In the genomic region with DNA sequence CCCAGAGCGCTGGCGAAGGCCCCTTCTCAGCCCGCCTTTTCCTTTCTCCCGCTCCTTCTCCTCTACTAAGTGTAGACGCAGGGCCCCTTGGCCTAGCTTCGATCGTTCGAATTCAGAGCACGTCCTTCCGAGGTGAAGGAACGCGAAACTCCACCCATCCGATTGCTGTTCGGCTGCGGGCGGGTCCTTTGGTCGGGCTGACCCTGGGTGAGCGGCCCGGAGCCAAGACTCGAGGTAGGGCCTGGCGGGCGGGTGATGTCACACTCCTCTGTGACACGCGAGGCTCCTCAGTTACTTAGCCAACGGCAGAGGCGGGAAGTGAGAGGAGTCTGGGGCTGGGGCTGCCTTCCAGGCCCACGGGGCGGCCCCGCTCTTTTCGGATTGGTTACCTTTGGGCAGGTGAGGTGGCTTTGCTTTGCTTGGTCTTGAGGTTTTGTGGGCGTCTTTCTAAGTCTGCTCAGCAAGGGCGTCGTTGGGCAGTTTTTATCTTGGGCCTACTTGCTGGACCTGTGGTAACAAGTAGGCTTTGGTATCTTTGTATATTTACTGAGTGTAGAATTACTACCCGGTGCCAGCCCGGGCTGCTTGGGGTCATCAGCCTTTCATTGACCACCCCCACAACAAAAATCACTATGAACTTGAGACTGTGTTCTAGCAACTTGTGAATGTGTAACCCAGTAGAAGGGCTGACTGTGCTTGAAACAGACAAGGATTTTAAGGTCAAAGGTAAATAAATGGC, we compare ENCODE assay signal across 1 cellular context.
TF ChIP-seq lines count a peak whose summit lies in the region.

No MANE protein-coding gene starts in this region.

TF ChIP-seq in K562, 482 proteins besides CTCF, POLR2A, EP300 and RAD21 (continued from another document and continues in another):
- TF ChIP-seq, protein P1, sequence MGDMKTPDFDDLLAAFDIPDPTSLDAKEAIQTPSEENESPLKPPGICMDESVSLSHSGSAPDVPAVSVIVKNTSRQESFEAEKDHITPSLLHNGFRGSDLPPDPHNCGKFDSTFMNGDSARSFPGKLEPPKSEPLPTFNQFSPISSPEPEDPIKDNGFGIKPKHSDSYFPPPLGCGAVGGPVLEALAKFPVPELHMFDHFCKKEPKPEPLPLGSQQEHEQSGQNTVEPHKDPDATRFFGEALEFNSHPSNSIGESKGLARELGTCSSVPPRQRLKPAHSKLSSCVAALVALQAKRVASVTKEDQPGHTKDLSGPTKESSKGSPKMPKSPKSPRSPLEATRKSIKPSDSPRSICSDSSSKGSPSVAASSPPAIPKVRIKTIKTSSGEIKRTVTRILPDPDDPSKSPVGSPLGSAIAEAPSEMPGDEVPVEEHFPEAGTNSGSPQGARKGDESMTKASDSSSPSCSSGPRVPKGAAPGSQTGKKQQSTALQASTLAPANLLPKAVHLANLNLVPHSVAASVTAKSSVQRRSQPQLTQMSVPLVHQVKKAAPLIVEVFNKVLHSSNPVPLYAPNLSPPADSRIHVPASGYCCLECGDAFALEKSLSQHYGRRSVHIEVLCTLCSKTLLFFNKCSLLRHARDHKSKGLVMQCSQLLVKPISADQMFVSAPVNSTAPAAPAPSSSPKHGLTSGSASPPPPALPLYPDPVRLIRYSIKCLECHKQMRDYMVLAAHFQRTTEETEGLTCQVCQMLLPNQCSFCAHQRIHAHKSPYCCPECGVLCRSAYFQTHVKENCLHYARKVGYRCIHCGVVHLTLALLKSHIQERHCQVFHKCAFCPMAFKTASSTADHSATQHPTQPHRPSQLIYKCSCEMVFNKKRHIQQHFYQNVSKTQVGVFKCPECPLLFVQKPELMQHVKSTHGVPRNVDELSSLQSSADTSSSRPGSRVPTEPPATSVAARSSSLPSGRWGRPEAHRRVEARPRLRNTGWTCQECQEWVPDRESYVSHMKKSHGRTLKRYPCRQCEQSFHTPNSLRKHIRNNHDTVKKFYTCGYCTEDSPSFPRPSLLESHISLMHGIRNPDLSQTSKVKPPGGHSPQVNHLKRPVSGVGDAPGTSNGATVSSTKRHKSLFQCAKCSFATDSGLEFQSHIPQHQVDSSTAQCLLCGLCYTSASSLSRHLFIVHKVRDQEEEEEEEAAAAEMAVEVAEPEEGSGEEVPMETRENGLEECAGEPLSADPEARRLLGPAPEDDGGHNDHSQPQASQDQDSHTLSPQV (IDR thresholded peaks at IDR 0.05): no peak
- no peak for TF ChIP-seq FOXJ2 (tag; IDR thresholded peaks at IDR 0.05)
- no peak for TF ChIP-seq SIX5 (IDR thresholded peaks at IDR 0.05; ENCODE audit: borderline replicate concordance in 1 of 2, insufficient read depth in 1 of 2, low read depth in 1 of 2, low read length in 2 of 2)
- TF ChIP-seq STAT5B (CRISPR knock-in tag; IDR thresholded peaks at IDR 0.05): no peak
- no peak for TF ChIP-seq NR2C2 (CRISPR knock-in tag; IDR thresholded peaks at IDR 0.05)
- TF ChIP-seq NR2C2 (tag; IDR thresholded peaks at IDR 0.05): peak; percentile 40
- no peak for TF ChIP-seq ARID2 (IDR thresholded peaks at IDR 0.05)
- TF ChIP-seq ZNF121 (CRISPR knock-in tag; conservative IDR thresholded peaks at IDR 0.05): no peak
- no peak for TF ChIP-seq KHSRP (IDR thresholded peaks at IDR 0.05)
- peak; percentile 81 for TF ChIP-seq L3MBTL2 (IDR thresholded peaks at IDR 0.05)
- no peak for TF ChIP-seq NFRKB (IDR thresholded peaks at IDR 0.05; ENCODE audit: low read depth)
- TF ChIP-seq KLF1 (tag; IDR thresholded peaks at IDR 0.05): 0 out of 2 replicates have a peak, but pooled peaks have one; percentile 55
- no peak for TF ChIP-seq NFIX (CRISPR knock-in tag; IDR thresholded peaks at IDR 0.05; ENCODE audit: low read depth)
- no peak for TF ChIP-seq MYBL2 (IDR thresholded peaks at IDR 0.05; ENCODE audit: low read depth)
- TF ChIP-seq MYBL2 (CRISPR knock-in tag; IDR thresholded peaks at IDR 0.05; ENCODE audit: borderline replicate concordance): no peak
- peak; percentile 90 for TF ChIP-seq RBM22 (IDR thresholded peaks at IDR 0.05; ENCODE audit: low read depth, low read length, poor library complexity, severe bottlenecking)
- no peak; the same call in 1 of the 2 replicates for TF ChIP-seq GTF2E2 (tag; IDR thresholded peaks at IDR 0.05)
- no peak for TF ChIP-seq PHB (CRISPR knock-in tag; IDR thresholded peaks at IDR 0.05)
- no peak for TF ChIP-seq ZNF282 (CRISPR knock-in tag; IDR thresholded peaks at IDR 0.05)
- TF ChIP-seq, protein P2, sequence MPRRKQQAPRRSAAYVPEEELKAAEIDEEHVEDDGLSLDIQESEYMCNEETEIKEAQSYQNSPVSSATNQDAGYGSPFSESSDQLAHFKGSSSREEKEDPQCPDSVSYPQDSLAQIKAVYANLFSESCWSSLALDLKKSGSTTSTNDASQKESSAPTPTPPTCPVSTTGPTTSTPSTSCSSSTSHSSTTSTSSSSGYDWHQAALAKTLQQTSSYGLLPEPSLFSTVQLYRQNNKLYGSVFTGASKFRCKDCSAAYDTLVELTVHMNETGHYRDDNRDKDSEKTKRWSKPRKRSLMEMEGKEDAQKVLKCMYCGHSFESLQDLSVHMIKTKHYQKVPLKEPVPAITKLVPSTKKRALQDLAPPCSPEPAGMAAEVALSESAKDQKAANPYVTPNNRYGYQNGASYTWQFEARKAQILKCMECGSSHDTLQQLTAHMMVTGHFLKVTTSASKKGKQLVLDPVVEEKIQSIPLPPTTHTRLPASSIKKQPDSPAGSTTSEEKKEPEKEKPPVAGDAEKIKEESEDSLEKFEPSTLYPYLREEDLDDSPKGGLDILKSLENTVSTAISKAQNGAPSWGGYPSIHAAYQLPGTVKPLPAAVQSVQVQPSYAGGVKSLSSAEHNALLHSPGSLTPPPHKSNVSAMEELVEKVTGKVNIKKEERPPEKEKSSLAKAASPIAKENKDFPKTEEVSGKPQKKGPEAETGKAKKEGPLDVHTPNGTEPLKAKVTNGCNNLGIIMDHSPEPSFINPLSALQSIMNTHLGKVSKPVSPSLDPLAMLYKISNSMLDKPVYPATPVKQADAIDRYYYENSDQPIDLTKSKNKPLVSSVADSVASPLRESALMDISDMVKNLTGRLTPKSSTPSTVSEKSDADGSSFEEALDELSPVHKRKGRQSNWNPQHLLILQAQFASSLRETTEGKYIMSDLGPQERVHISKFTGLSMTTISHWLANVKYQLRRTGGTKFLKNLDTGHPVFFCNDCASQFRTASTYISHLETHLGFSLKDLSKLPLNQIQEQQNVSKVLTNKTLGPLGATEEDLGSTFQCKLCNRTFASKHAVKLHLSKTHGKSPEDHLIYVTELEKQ (CRISPR knock-in tag; IDR thresholded peaks at IDR 0.05): no peak
- TF ChIP-seq ZNF551 (CRISPR knock-in tag; IDR thresholded peaks at IDR 0.05): no peak
- TF ChIP-seq ZFX (CRISPR knock-in tag; IDR thresholded peaks at IDR 0.05): peak; percentile 91
- TF ChIP-seq YBX1 (IDR thresholded peaks at IDR 0.05): no peak
- TF ChIP-seq GATA2 (CRISPR knock-in tag; IDR thresholded peaks at IDR 0.05): no peak
- no peak for TF ChIP-seq ZKSCAN8 (CRISPR knock-in tag; IDR thresholded peaks at IDR 0.05)
- no peak; the same call in 1 of the 2 replicates for TF ChIP-seq SLC30A9 (CRISPR knock-in tag; IDR thresholded peaks at IDR 0.05)
- peak; percentile 35; the same call in 1 of the 2 replicates for TF ChIP-seq RNF2 (IDR thresholded peaks at IDR 0.05)
- TF ChIP-seq ZNF584 (CRISPR knock-in tag; IDR thresholded peaks at IDR 0.05; ENCODE audit: low read depth): no peak
- no peak for TF ChIP-seq POLR2H (tag; IDR thresholded peaks at IDR 0.05; ENCODE audit: low read depth)
- no peak for TF ChIP-seq ZNF197 (CRISPR knock-in tag; IDR thresholded peaks at IDR 0.05; ENCODE audit: low read depth)
- TF ChIP-seq XRCC4 (IDR thresholded peaks at IDR 0.05; ENCODE audit: extremely low read depth, insufficient read depth, insufficient read length): no peak
- TF ChIP-seq, protein P3, sequence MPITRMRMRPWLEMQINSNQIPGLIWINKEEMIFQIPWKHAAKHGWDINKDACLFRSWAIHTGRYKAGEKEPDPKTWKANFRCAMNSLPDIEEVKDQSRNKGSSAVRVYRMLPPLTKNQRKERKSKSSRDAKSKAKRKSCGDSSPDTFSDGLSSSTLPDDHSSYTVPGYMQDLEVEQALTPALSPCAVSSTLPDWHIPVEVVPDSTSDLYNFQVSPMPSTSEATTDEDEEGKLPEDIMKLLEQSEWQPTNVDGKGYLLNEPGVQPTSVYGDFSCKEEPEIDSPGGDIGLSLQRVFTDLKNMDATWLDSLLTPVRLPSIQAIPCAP (CRISPR knock-in tag; IDR thresholded peaks at IDR 0.05; ENCODE audit: borderline replicate concordance): no peak
- TF ChIP-seq FOSL1 (tag; conservative IDR thresholded peaks at IDR 0.05): 0 out of 2 replicates have a peak, but pooled peaks have one; percentile 47
- no peak for TF ChIP-seq ZNF239 (CRISPR knock-in tag; IDR thresholded peaks at IDR 0.05)
- peak; percentile 86 for TF ChIP-seq JUND (IDR thresholded peaks at IDR 0.05; ENCODE audit: borderline replicate concordance, low read depth, low read length)
- peak; percentile 54; the same call in 1 of the 3 replicates for TF ChIP-seq JUND (tag; IDR thresholded peaks at IDR 0.05; ENCODE audit: borderline replicate concordance, low read depth, low read length)
- TF ChIP-seq ZNF124 (CRISPR knock-in tag; IDR thresholded peaks at IDR 0.05): no peak
- no peak for TF ChIP-seq GABPB2 (CRISPR knock-in tag; conservative IDR thresholded peaks at IDR 0.05)
- TF ChIP-seq RFX7 (CRISPR knock-in tag; IDR thresholded peaks at IDR 0.05): no peak
- TF ChIP-seq DNMT1 (IDR thresholded peaks at IDR 0.05): no peak
- TF ChIP-seq, protein P4, sequence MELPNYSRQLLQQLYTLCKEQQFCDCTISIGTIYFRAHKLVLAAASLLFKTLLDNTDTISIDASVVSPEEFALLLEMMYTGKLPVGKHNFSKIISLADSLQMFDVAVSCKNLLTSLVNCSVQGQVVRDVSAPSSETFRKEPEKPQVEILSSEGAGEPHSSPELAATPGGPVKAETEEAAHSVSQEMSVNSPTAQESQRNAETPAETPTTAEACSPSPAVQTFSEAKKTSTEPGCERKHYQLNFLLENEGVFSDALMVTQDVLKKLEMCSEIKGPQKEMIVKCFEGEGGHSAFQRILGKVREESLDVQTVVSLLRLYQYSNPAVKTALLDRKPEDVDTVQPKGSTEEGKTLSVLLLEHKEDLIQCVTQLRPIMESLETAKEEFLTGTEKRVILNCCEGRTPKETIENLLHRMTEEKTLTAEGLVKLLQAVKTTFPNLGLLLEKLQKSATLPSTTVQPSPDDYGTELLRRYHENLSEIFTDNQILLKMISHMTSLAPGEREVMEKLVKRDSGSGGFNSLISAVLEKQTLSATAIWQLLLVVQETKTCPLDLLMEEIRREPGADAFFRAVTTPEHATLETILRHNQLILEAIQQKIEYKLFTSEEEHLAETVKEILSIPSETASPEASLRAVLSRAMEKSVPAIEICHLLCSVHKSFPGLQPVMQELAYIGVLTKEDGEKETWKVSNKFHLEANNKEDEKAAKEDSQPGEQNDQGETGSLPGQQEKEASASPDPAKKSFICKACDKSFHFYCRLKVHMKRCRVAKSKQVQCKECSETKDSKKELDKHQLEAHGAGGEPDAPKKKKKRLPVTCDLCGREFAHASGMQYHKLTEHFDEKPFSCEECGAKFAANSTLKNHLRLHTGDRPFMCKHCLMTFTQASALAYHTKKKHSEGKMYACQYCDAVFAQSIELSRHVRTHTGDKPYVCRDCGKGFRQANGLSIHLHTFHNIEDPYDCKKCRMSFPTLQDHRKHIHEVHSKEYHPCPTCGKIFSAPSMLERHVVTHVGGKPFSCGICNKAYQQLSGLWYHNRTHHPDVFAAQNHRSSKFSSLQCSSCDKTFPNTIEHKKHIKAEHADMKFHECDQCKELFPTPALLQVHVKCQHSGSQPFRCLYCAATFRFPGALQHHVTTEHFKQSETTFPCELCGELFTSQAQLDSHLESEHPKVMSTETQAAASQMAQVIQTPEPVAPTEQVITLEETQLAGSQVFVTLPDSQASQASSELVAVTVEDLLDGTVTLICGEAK (IDR thresholded peaks at IDR 0.05): no peak
- TF ChIP-seq, protein P4 (CRISPR knock-in tag; IDR thresholded peaks at IDR 0.05): no peak
- TF ChIP-seq DMBX1 (CRISPR knock-in tag; IDR thresholded peaks at IDR 0.05; ENCODE audit: borderline replicate concordance): no peak
- TF ChIP-seq, protein P5, sequence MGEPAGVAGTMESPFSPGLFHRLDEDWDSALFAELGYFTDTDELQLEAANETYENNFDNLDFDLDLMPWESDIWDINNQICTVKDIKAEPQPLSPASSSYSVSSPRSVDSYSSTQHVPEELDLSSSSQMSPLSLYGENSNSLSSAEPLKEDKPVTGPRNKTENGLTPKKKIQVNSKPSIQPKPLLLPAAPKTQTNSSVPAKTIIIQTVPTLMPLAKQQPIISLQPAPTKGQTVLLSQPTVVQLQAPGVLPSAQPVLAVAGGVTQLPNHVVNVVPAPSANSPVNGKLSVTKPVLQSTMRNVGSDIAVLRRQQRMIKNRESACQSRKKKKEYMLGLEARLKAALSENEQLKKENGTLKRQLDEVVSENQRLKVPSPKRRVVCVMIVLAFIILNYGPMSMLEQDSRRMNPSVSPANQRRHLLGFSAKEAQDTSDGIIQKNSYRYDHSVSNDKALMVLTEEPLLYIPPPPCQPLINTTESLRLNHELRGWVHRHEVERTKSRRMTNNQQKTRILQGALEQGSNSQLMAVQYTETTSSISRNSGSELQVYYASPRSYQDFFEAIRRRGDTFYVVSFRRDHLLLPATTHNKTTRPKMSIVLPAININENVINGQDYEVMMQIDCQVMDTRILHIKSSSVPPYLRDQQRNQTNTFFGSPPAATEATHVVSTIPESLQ (CRISPR knock-in tag; IDR thresholded peaks at IDR 0.05): peak; percentile 28; the same call in 1 of the 2 replicates
- TF ChIP-seq TAF1 (IDR thresholded peaks at IDR 0.05; ENCODE audit: control insufficient read depth, extremely low read depth, insufficient read depth, low read length, severe bottlenecking): peak; percentile 65
